ENCODE assay signal across 10 cellular contexts in genomic region chr2:104856086-104856972, GRCh38. TPM values are rescaled to one million over a fixed set of nuclear protein-coding genes. Genes with fewer than 3 reads are reported as not detected.
DNase-seq lines count a peak whose midpoint lies in the region; ATAC-seq and TF ChIP-seq lines count a peak whose summit lies in the region.
"Had no signal": no experiment of that assay in that cellular context is flagged by ENCODE, and none has a peak within 500 bp of the region (broad histone marks: within the 10 kb centered on the region; RNA-seq: fewer than 3 reads in every experiment).

No MANE protein-coding gene starts in this region.

- H3K4me1 ChIP-seq in SK-N-SH (ENCODE audit: control insufficient read depth in 1 of 2, insufficient read depth in 2 of 2, low read depth in 1 of 2, low read length in 1 of 2) (peaks cover 0 to 4% of the 10 kb centered on the region in 2 experiments; a peak in 1 of 4 replicates), esophagus (ENCODE audit: control insufficient read depth in 2 of 2, insufficient read depth in 2 of 2, low read length in 1 of 2) (peaks cover 11 to 17% of the 10 kb centered on the region in 2 donors)

- CTCF ChIA-PET in SK-N-SH (lab: Yijun Ruan, JAX) (no interaction called here), T-cell (lab: Charles Lee) (no interaction called here)

- H3K27ac ChIP-seq in SK-N-SH (ENCODE audit: low read depth in 2 of 2, low read length in 1 of 2) (no peak overlapping the region), esophagus (ENCODE audit: low read depth in 2 of 2, low read length in 1 of 2) (no peak overlapping the region)

- peak; percentile 51 for DNase-seq in SK-N-SH
- DNase-seq in T-cell, result peak in 2 of 34 experiments; percentile 6 to 28
- no peak for DNase-seq in stimulated activated effector memory CD8-positive, alpha-beta T cell treated with anti-CD3 and anti-CD28 coated beads, Interleukin-12 subunit alpha, Interleukin-12 subunit beta, amount 100 ng/mL, for 72 hours (ENCODE audit: low spot score in 2 of 2)
- no peak for DNase-seq in GDM1 (lab: John Stamatoyannopoulos, UW)
- DNase-seq: mucosa of descending colon had no signal

- 31% methylated on average over 12 of the region's 106 CpGs for WGBS in SK-N-SH (ENCODE audit: low lambda C conversion rate)
- WGBS in esophagus, 2 donors, result 7% methylated on average over 75 to 106 of the region's 106 CpGs

- ATAC-seq in SK-N-SH treated with all-trans-retinoic acid at 6 μM for 48 hours (no peak), T-cell (replicated peaks in 1 of 4) (no peak), GM18870 (IDR thresholded peaks at IDR 0.05; ENCODE audit: unreplicated experiment) (no peak), HG02623 (IDR thresholded peaks at IDR 0.05; ENCODE audit: unreplicated experiment) (no peak)
- ATAC-seq in stimulated activated effector memory CD8-positive, alpha-beta T cell treated with anti-CD3 and anti-CD28 coated beads, Interleukin-12 subunit alpha, Interleukin-12 subunit beta, amount 100 ng/mL, for 72 hours, result no peak
- ATAC-seq: mucosa of descending colon had no signal

- TF ChIP-seq RAD21 in SK-N-SH (IDR thresholded peaks at IDR 0.05; ENCODE audit: low read length), result no peak

- H2AFZ ChIP-seq in SK-N-SH (ENCODE audit: low read depth), result no peak overlapping the region

- H3K27me3 ChIP-seq in SK-N-SH (ENCODE audit: insufficient read depth) (peaks cover 59% of the 10 kb centered on the region), esophagus (ENCODE audit: control insufficient read depth in 1 of 2, insufficient read depth in 2 of 2, low read length in 2 of 2) (peaks cover 14 to 47% of the 10 kb centered on the region in 2 donors)

- no peak overlapping the region for H3K27ac Mint-ChIP-seq in T-cell
- H3K27ac Mint-ChIP-seq in stimulated activated effector memory CD8-positive, alpha-beta T cell treated with anti-CD3 and anti-CD28 coated beads, Interleukin-12 subunit alpha, Interleukin-12 subunit beta, amount 100 ng/mL, for 72 hours, result no peak overlapping the region

- no peaks in the 10 kb centered on the region for H3K9me2 ChIP-seq in SK-N-SH

- H3K9me3 Mint-ChIP-seq in T-cell, result peaks cover 4 to 13% (median 4%) of the 10 kb centered on the region in 3 donors
- H3K9me3 Mint-ChIP-seq in stimulated activated effector memory CD8-positive, alpha-beta T cell treated with anti-CD3 and anti-CD28 coated beads, Interleukin-12 subunit alpha, Interleukin-12 subunit beta, amount 100 ng/mL, for 72 hours, result no peaks in the 10 kb centered on the region

- no peak overlapping the region for H3K4me2 ChIP-seq in SK-N-SH

- no peaks in the 10 kb centered on the region for H3K36me3 Mint-ChIP-seq in T-cell
- peaks cover 18% of the 10 kb centered on the region for H3K36me3 Mint-ChIP-seq in stimulated activated effector memory CD8-positive, alpha-beta T cell treated with anti-CD3 and anti-CD28 coated beads, Interleukin-12 subunit alpha, Interleukin-12 subunit beta, amount 100 ng/mL, for 72 hours

- H3K4me1 Mint-ChIP-seq in T-cell, result peaks cover 39 to 42% (median 40%) of the 10 kb centered on the region in 3 donors
- H3K4me1 Mint-ChIP-seq in stimulated activated effector memory CD8-positive, alpha-beta T cell treated with anti-CD3 and anti-CD28 coated beads, Interleukin-12 subunit alpha, Interleukin-12 subunit beta, amount 100 ng/mL, for 72 hours, result peaks cover 39% of the 10 kb centered on the region

- peak overlapping the region; percentile 46 to 71 (median 53) for H3K4me3 Mint-ChIP-seq in T-cell
- peak overlapping the region; percentile 54 for H3K4me3 Mint-ChIP-seq in stimulated activated effector memory CD8-positive, alpha-beta T cell treated with anti-CD3 and anti-CD28 coated beads, Interleukin-12 subunit alpha, Interleukin-12 subunit beta, amount 100 ng/mL, for 72 hours

- H3K9me3 ChIP-seq in SK-N-SH, result no peaks in the 10 kb centered on the region
- H3K9me3 ChIP-seq in esophagus (ENCODE audit: control insufficient read depth in 2 of 2, insufficient read depth in 1 of 2, low read depth in 1 of 2, low read length in 1 of 2), result peaks cover 4 to 12% of the 10 kb centered on the region in 2 donors
- H3K9me3 ChIP-seq: mucosa of descending colon had no signal

- no peak overlapping the region for H3K4me3 ChIP-seq in SK-N-SH (ENCODE audit: low read depth in 2 of 2, low read length in 1 of 2)
- peak overlapping the region; percentile 16 to 49 for H3K4me3 ChIP-seq in esophagus (ENCODE audit: low read depth in 1 of 2, low read length in 2 of 2)
- H3K4me3 ChIP-seq: mucosa of descending colon had no signal

- peaks cover 66 to 70% of the 10 kb centered on the region in 2 donors for H3K27me3 Mint-ChIP-seq in T-cell

- H3F3A ChIP-seq in SK-N-SH (replicated peaks; ENCODE audit: insufficient read depth), result peaks cover 2% of the 10 kb centered on the region

- POLR2A ChIA-PET in SK-N-SH (lab: Yijun Ruan, JAX) (no interaction called here), T-cell (lab: Charles Lee) (no interaction called here)

- no peak for TF ChIP-seq EP300 in SK-N-SH (IDR thresholded peaks at IDR 0.05; ENCODE audit: borderline replicate concordance in 1 of 2, low read depth in 1 of 2, low read length in 1 of 2)

- H4K20me1 ChIP-seq in SK-N-SH (ENCODE audit: insufficient read depth), result no peaks in the 10 kb centered on the region

- no peaks in the 10 kb centered on the region for H3K36me3 ChIP-seq in SK-N-SH (replicated peaks in 1 of 2; ENCODE audit: control insufficient read depth in 1 of 2, insufficient read depth in 2 of 2, low read length in 1 of 2)
- H3K36me3 ChIP-seq in esophagus (ENCODE audit: control insufficient read depth in 2 of 2, insufficient read depth in 2 of 2, low read length in 1 of 2), result no peaks in the 10 kb centered on the region

- H3K79me2 ChIP-seq in SK-N-SH (ENCODE audit: insufficient read depth), result no peaks in the 10 kb centered on the region

- H3K9ac ChIP-seq in SK-N-SH, result no peak overlapping the region

- TF ChIP-seq CTCF in SK-N-SH (IDR thresholded peaks at IDR 0.05), result no peak

TF ChIP-seq in SK-N-SH, 30 proteins besides CTCF, POLR2A, EP300 and RAD21 (continues in another document):
- no peak for TF ChIP-seq RXRA (IDR thresholded peaks at IDR 0.05; ENCODE audit: borderline replicate concordance, low read depth)
- no peak for TF ChIP-seq NFIC (IDR thresholded peaks at IDR 0.05; ENCODE audit: borderline replicate concordance)
- no peak for TF ChIP-seq MEF2A (IDR thresholded peaks at IDR 0.05; ENCODE audit: borderline replicate concordance, low read depth)
- TF ChIP-seq EZH2phosphoT487 (IDR thresholded peaks at IDR 0.05; ENCODE audit: borderline replicate concordance, low read depth), result 0 out of 2 replicates have a peak, but pooled peaks have one; percentile 65

TF ChIP-seq in SK-N-SH treated with all-trans-retinoic acid at 6 μM for 48 hours, 23 proteins besides CTCF, POLR2A, EP300 and RAD21:
- TF ChIP-seq ZNF565 (CRISPR knock-in tag; conservative IDR thresholded peaks at IDR 0.05; ENCODE audit: low read depth), result no peak
- no peak for TF ChIP-seq TSHZ2 (CRISPR knock-in tag; IDR thresholded peaks at IDR 0.05)
- no peak for TF ChIP-seq ISL1 (CRISPR knock-in tag; IDR thresholded peaks at IDR 0.05)
- TF ChIP-seq ZC3H10 (CRISPR knock-in tag; IDR thresholded peaks at IDR 0.05), result no peak
- TF ChIP-seq ZFP30 (CRISPR knock-in tag; IDR thresholded peaks at IDR 0.05), result no peak
- no peak for TF ChIP-seq POU6F1 (CRISPR knock-in tag; IDR thresholded peaks at IDR 0.05; ENCODE audit: borderline replicate concordance, low read depth)
- no peak for TF ChIP-seq BACH2 (CRISPR knock-in tag; IDR thresholded peaks at IDR 0.05; ENCODE audit: borderline replicate concordance)
- no peak for TF ChIP-seq ZNF70 (CRISPR knock-in tag; IDR thresholded peaks at IDR 0.05)

RNA-seq across cellular contexts. Expression of gene POU3F3, which starts 2.4 kb away (rescaled TPM):
- polyA plus RNA-seq in SK-N-SH (2012; rRNA removed) (not detected in 2 replicates), esophagus (under 1 TPM; 0.07 to 0.08 TPM)
- polyA plus RNA-seq in SK-N-SH (2012; cell fraction: cytosol; rRNA removed), result 0.01 TPM in 1 of 2 replicates, not detected in the other
- polyA plus RNA-seq in SK-N-SH (2012; cell fraction: nucleus; rRNA removed), result not detected in 2 replicates
- not detected for total RNA-seq in T-cell
- total RNA-seq: NCI-H460 had no signal

Comparison
In these comparisons a context has a peak if more than half of its experiments do, and no peak if none do; other contexts are left out.
1. H3K4me3 ChIP-seq: peak in esophagus (2 of 2); none in SK-N-SH (0 of 2).